In the genomic region with DNA sequence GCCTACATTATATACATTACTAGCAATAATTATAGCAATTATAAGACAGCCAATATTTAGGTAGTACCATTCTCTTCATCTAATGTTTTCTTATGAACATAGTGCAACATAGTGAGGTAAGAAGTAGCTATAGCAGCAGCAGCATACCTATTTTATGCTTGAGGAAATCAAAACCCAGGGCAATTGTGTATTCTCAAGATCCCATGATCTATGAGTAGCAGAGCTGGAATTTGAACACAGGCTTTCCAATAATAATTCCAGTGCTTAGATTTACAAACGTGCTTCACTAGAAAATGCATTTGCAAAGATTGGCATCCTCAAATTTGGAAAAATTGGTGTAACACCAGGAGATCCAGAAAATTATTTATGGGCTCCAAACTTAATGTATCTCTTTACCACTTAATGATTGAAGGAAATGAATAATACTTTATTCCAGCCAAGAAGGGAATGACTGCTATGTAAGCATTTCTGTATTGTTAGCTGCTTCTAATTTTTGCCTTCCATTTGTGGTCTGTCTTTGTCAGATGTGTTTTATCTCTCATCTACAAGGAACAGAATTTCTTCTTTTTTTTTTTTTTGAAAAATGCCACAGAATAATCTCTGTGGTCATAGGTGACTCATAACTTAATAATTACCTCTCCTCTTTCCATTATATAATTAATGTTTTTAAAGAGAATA, we compare ENCODE assay signal across 13 cellular contexts.
"Had no signal": no experiment of that assay in that cellular context is flagged by ENCODE, and none has a peak within 500 bp of the region (broad histone marks: within the 10 kb centered on the region; RNA-seq: fewer than 3 reads in every experiment).

No MANE protein-coding gene starts in this region.

- DNase-seq: activated CD4-positive, alpha-beta T cell treated with anti-CD3 and anti-CD28 coated beads for 48 hours; activated CD8-positive, alpha-beta memory T cell treated with anti-CD3 and anti-CD28 coated beads, Interleukin-2, amount 50 U/mL, for 48 hours; activated CD8-positive, alpha-beta T cell treated with anti-CD3 and anti-CD28 coated beads, Interleukin-2, amount 10 ng/mL, durations not matched to agents 7 days and 5 days; activated naive CD4-positive, alpha-beta T cell treated with Interleukin-2 at 50 U/mL for 16 hours; dorsolateral prefrontal cortex; esophagus squamous epithelium; foreskin melanocyte; hippocampal formation; left cardiac atrium; naive thymus-derived CD8-positive, alpha-beta T cell; thyroid gland; uterus had no signal

- ATAC-seq: activated CD8-positive, alpha-beta T cell treated with anti-CD3 and anti-CD28 coated beads, Interleukin-2, amount 10 ng/mL, durations not matched to agents 7 days and 5 days; left cardiac atrium; naive thymus-derived CD8-positive, alpha-beta T cell; stimulated activated effector memory CD8-positive, alpha-beta T cell treated with anti-CD3 and anti-CD28 coated beads, Interleukin-12 subunit alpha, Interleukin-12 subunit beta, amount 100 ng/mL, for 72 hours had no signal
